Comparison of ENCODE assay signal across 17 cellular contexts in genomic region chr2:30656079-30656478, GRCh38.
A peak's percentile ranks its signal among the peaks of the same experiment; 100 is the strongest.
DNase-seq lines count a peak whose midpoint lies in the region; ATAC-seq, FAIRE-seq and TF ChIP-seq lines count a peak whose summit lies in the region.
"Had no signal": no experiment of that assay in that cellular context is flagged by ENCODE, and none has a peak within 500 bp of the region (broad histone marks: within the 10 kb centered on the region; RNA-seq: fewer than 3 reads in every experiment).

No MANE protein-coding gene starts in this region.

- no peak for TF ChIP-seq CTCF in fibroblast of mammary gland (conservative IDR thresholded peaks at IDR 0.05; ENCODE audit: control insufficient read depth, insufficient read depth, low read depth, low read length)

- DNase-seq in GM03348 (ENCODE audit: low spot score) (peak; percentile 24), RCC 7860 (ENCODE audit: low spot score) (peak; percentile 91), fibroblast of mammary gland (ENCODE audit: low read depth) (peak; percentile 63), renal cortical epithelial cell (ENCODE audit: low read depth) (peak; percentile 72), NCI-H82 treated with DMSO at 0.1 percent for 48 hours (lab: John Stamatoyannopoulos, UW; ENCODE audit: unreplicated experiment) (no peak), NCI-H128 (lab: John Stamatoyannopoulos, UW; ENCODE audit: unreplicated experiment) (no peak)
- DNase-seq: activated CD4-positive, alpha-beta memory T cell treated with anti-CD3 and anti-CD28 coated beads for 36 hours; activated naive CD4-positive, alpha-beta T cell treated with anti-CD3 and anti-CD28 coated beads for 36 hours; activated T-cell treated with anti-CD3 and anti-CD28 coated beads, Interleukin-2, amount 50 U/mL, for 24 hours; anterior cingulate cortex; DMS79; effector memory CD8-positive, alpha-beta T cell; hypothalamus; NCI-H1436 treated with DMSO at 0.1 percent for 48 hours; NCI-H2171 treated with DMSO at 0.1 percent for 48 hours; T-helper 17 cell had no signal

- no peak for ATAC-seq in GM21367 (IDR thresholded peaks at IDR 0.05; ENCODE audit: unreplicated experiment)
- ATAC-seq: effector memory CD8-positive, alpha-beta T cell; T-helper 17 cell had no signal

- FAIRE-seq in RCC 7860 (lab: Jason Lieb, UNC) = peak; percentile 82

- H3K4me3 ChIP-seq in fibroblast of mammary gland (ENCODE audit: control insufficient read depth, low read depth, low read length) = no peak overlapping the region

Comparison
In these comparisons a context has a peak if more than half of its experiments do, and no peak if none do; other contexts are left out.
1. DNase-seq: peak in GM03348 (single experiment), RCC 7860 (single experiment), fibroblast of mammary gland (single experiment) and renal cortical epithelial cell (single experiment); none in NCI-H82 treated with DMSO at 0.1 percent for 48 hours (single experiment) and NCI-H128 (single experiment).